In the genomic region with DNA sequence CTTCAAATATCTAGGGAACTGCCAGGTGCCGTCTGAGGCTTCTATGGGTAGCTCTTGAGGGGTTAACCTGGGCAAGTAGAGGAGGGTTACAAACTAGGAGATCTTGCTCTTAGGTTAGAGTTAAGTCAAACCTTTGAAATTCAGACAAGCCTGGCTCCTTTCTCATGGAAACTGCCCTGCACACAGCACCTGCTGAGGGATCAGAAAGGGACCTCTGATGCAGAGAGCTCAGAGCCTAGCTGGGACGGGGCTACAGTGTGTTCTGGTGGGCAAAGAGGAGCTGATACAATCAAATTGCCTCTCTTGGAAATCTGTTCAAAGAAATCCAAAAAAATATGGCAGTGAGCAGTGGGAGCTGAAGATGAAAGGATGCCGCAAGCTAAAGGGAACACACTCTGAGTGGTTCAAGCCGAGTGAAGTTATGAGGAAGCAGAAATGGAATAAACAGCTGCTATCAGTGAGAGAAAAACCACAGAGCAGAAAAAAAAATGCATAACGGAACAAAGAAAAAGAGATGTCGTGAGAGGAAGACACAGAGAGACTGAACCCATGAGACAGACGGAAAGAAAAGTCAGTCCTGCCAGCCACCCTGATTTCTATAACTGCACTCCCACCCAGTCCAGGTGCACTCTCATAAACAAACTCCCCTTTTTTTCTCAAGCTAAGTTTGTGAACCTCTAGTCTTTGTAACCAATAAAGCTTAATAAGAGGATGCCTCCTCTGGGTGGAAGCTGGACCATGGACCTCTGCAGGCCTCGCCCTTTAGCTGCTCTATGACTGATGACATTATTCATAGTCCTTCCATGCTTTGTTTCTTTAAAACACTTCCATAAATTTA, we compare ENCODE assay signal across 10 cellular contexts. TPM values are rescaled to one million over a fixed set of nuclear protein-coding genes. Genes with fewer than 3 reads are reported as not detected.
DNase-seq lines count a peak whose midpoint lies in the region; ATAC-seq, FAIRE-seq and TF ChIP-seq lines count a peak whose summit lies in the region.
"Had no signal": no experiment of that assay in that cellular context is flagged by ENCODE, and none has a peak within 500 bp of the region (broad histone marks: within the 10 kb centered on the region; RNA-seq: fewer than 3 reads in every experiment).

No MANE protein-coding gene starts in this region.

- no peaks in the 10 kb centered on the region for H3K9me3 Mint-ChIP-seq in activated T-cell treated with anti-CD3 and anti-CD28 coated beads, Interleukin-2, amount 50 U/mL, for 72 hours
- no peaks in the 10 kb centered on the region for H3K9me3 Mint-ChIP-seq in naive B cell

- H3K4me3 Mint-ChIP-seq in activated T-cell treated with anti-CD3 and anti-CD28 coated beads, Interleukin-2, amount 50 U/mL, for 72 hours, result peak overlapping the region; percentile 38 to 45
- H3K4me3 Mint-ChIP-seq in naive B cell, result peak overlapping the region in 6 of 8 donors; percentile 0 to 74 (median 33)

- H3K4me1 Mint-ChIP-seq in activated T-cell treated with anti-CD3 and anti-CD28 coated beads, Interleukin-2, amount 50 U/mL, for 72 hours (ENCODE audit: low read depth), result peaks cover 35% of the 10 kb centered on the region
- peaks cover 19 to 32% (median 23%) of the 10 kb centered on the region in 3 donors for H3K4me1 Mint-ChIP-seq in naive B cell

- no peak overlapping the region for H3K4me3 ChIP-seq in testis
- H3K4me3 ChIP-seq: SK-N-MC had no signal

- FAIRE-seq in GM18507 (lab: Jason Lieb, UNC), result peak; percentile 84
- FAIRE-seq: bronchial epithelial cell had no signal

- no peaks in the 10 kb centered on the region for H3K4me1 ChIP-seq in testis

- no peak for TF ChIP-seq CTCF in testis (IDR thresholded peaks at IDR 0.05)

- DNase-seq in GM18507 (ENCODE audit: extremely low spot score, insufficient read length, low read depth), result peak; percentile 5
- peak; percentile 83 to 91 for DNase-seq in Kasumi-1 (lab: John Stamatoyannopoulos, UW)
- peak in 1 of 2 donors; percentile 7 for DNase-seq in activated T-cell treated with anti-CD3 and anti-CD28 coated beads, Interleukin-2, amount 50 U/mL, for 72 hours
- peak; percentile 49 for DNase-seq in naive B cell
- no peak for DNase-seq in testis
- DNase-seq in HUDEP-2 (lab: John Stamatoyannopoulos, UW; ENCODE audit: unreplicated experiment in 76 of 76), result no peak
- no peak for DNase-seq in HT-29 (ENCODE audit: low spot score)
- DNase-seq: NCI-H146 had no signal

- no peaks in the 10 kb centered on the region for H3K27me3 ChIP-seq in testis

- no peaks in the 10 kb centered on the region for H3K27me3 Mint-ChIP-seq in activated T-cell treated with anti-CD3 and anti-CD28 coated beads, Interleukin-2, amount 50 U/mL, for 72 hours (ENCODE audit: low read depth)
- H3K27me3 Mint-ChIP-seq in naive B cell, result no peaks in the 10 kb centered on the region

- no peak for TF ChIP-seq POLR2A in testis (IDR thresholded peaks at IDR 0.05)

- H3K36me3 ChIP-seq in testis (ENCODE audit: low read depth, missing control alignments), result no peaks in the 10 kb centered on the region

- intact Hi-C loops in testis (cut with DNase I; ENCODE audit: low total_unique reads), result no loop called here

- no peaks in the 10 kb centered on the region for H3K9me3 ChIP-seq in testis

- H3K27ac ChIP-seq in testis, result no peak overlapping the region
- H3K27ac ChIP-seq: SK-N-MC had no signal

- peaks cover 3 to 7% of the 10 kb centered on the region in 2 donors for H3K36me3 Mint-ChIP-seq in activated T-cell treated with anti-CD3 and anti-CD28 coated beads, Interleukin-2, amount 50 U/mL, for 72 hours (ENCODE audit: insufficient read depth in 2 of 2)
- peaks cover 26 to 41% of the 10 kb centered on the region in 2 donors for H3K36me3 Mint-ChIP-seq in naive B cell

- 73 to 74% methylated on average over 8 of the region's 8 CpGs for WGBS in testis, 2 donors

- peak overlapping the region; percentile 51 for H3K27ac Mint-ChIP-seq in activated T-cell treated with anti-CD3 and anti-CD28 coated beads, Interleukin-2, amount 50 U/mL, for 72 hours
- H3K27ac Mint-ChIP-seq in naive B cell, result peak overlapping the region; percentile 7 to 87 (median 75)

- ATAC-seq in activated T-cell treated with anti-CD3 and anti-CD28 coated beads, Interleukin-2, amount 50 U/mL, for 72 hours (replicated peaks in 1 of 2), result peak; percentile 77 to 85
- ATAC-seq in naive B cell (ENCODE audit: low read depth in 2 of 2), result peak; percentile 89 to 94

RNA-seq across cellular contexts. Expression of a gene that starts 26.6 kb away (rescaled TPM):
- total RNA-seq in activated T-cell treated with anti-CD3 and anti-CD28 coated beads, Interleukin-2, amount 50 U/mL, for 72 hours, result 10 to 100 TPM in 1 of 2 donors, 1 to 10 TPM in 1; 8.4 to 10.1 TPM
- polyA plus RNA-seq in naive B cell (ENCODE audit: low read depth in 6 of 6) (1 to 10 TPM; 4.0 to 9.2 (median 7.7) TPM), testis (ENCODE audit: insufficient read depth, low read depth, low replicate concordance) (18.9 TPM)
- 10 to 100 TPM; 14.5 to 24.1 TPM for total RNA-seq in testis
- 7.6 and 13.0 TPM in 2 replicates for total RNA-seq in HT-29 (2014; rRNA removed; shearing (Covaris generic))

RNA-seq across cellular contexts. Expression of a gene that starts 50.3 kb away (rescaled TPM):
- not detected for total RNA-seq in activated T-cell treated with anti-CD3 and anti-CD28 coated beads, Interleukin-2, amount 50 U/mL, for 72 hours
- polyA plus RNA-seq in naive B cell (ENCODE audit: low read depth in 6 of 6) (not detected), testis (ENCODE audit: insufficient read depth, low read depth, low replicate concordance) (1.3 TPM)
- total RNA-seq in testis, result 1 to 10 TPM; 1.3 to 2.8 TPM
- not detected in 2 replicates for total RNA-seq in HT-29 (2014; rRNA removed; shearing (Covaris generic))
- total RNA-seq: bronchial epithelial cell had no signal

Comparison
In these comparisons a context has a peak if more than half of its experiments do, and no peak if none do; other contexts are left out.
1. DNase-seq: peak in GM18507 (single experiment), Kasumi-1 (2 of 2) and naive B cell (single experiment); none in testis (single experiment), HUDEP-2 (0 of 76) and HT-29 (single experiment).